ENCODE assay signal across 21 cellular contexts in the genomic region with DNA sequence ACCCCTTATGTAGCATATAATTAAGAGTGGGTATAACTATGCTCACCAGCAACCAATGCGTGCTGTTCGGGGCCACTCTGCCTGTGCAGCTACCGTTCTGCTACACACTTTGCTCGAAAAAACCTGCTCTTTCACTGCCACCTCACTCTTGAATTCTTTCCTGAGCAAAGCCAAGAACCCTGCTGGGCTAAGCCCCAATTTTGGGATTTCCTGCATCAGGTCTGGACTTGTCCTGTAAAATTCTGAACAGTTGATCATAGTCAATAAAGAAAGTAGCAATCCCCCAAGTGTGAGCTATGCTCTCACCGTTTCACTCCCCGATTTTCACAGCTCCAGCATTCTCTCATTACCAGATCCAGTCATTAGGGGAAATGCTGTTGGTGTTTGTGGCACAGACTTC.
"Had no signal": no experiment of that assay in that cellular context is flagged by ENCODE, and none has a peak within 500 bp of the region (broad histone marks: within the 10 kb centered on the region; RNA-seq: fewer than 3 reads in every experiment).

No MANE protein-coding gene starts in this region.

- H3K9me3 ChIP-seq: ascending aorta, body of pancreas had no signal

- H3K9me3 Mint-ChIP-seq: activated CD4-positive, alpha-beta memory T cell treated with anti-CD3 and anti-CD28 coated beads for 36 hours; activated CD4-positive, alpha-beta T cell treated with anti-CD3 and anti-CD28 coated beads, Interleukin-2, amount 10 ng/mL, durations not matched to agents 7 days and 5 days; activated naive CD4-positive, alpha-beta T cell treated with anti-CD3 and anti-CD28 coated beads, Interleukin-2, amount 50 U/mL, for 72 hours; activated naive CD8-positive, alpha-beta T cell treated with anti-CD3 and anti-CD28 coated beads, Interleukin-2, amount 50 U/mL, for 24 hours; activated T-cell treated with anti-CD3 and anti-CD28 coated beads, Interleukin-2, amount 50 U/mL, for 4 hours had no signal

- H3K4me3 ChIP-seq: ascending aorta, body of pancreas had no signal

- H3K27me3 ChIP-seq: ascending aorta, body of pancreas had no signal

- H3K27me3 Mint-ChIP-seq: activated CD4-positive, alpha-beta memory T cell treated with anti-CD3 and anti-CD28 coated beads for 36 hours; activated CD4-positive, alpha-beta T cell treated with anti-CD3 and anti-CD28 coated beads, Interleukin-2, amount 10 ng/mL, durations not matched to agents 7 days and 5 days had no signal

- DNase-seq: activated CD4-positive, alpha-beta memory T cell treated with anti-CD3 and anti-CD28 coated beads for 36 hours; activated CD4-positive, alpha-beta T cell treated with anti-CD3 and anti-CD28 coated beads, Interleukin-2, amount 10 ng/mL, durations not matched to agents 7 days and 5 days; activated CD4-positive, CD25-positive, alpha-beta regulatory T cell; activated CD8-positive, alpha-beta memory T cell treated with anti-CD3 and anti-CD28 coated beads for 24 hours; activated effector memory CD4-positive, alpha-beta T cell treated with anti-CD3 and anti-CD28 coated beads, Interleukin-2, amount 50 U/mL, for 16 hours; activated naive CD4-positive, alpha-beta T cell treated with Interleukin-2 at 50 U/mL for 16 hours; activated naive CD8-positive, alpha-beta T cell treated with anti-CD3 and anti-CD28 coated beads, Interleukin-2, amount 50 U/mL, for 24 hours; activated T-cell treated with anti-CD3 and anti-CD28 coated beads, Interleukin-2, amount 50 U/mL, for 4 hours; amniotic stem cell; body of pancreas; Karpas-422; NCI-H146; NCI-H187 treated with DMSO at 0.1 percent for 48 hours; NCI-H2081 treated with DMSO at 0.1 percent for 48 hours; NCI-H446; NCI-H524; SIG-M5; T-helper 2 cell; T1000 had no signal

- ATAC-seq: activated naive CD4-positive, alpha-beta T cell treated with anti-CD3 and anti-CD28 coated beads, Interleukin-2, amount 50 U/mL, for 72 hours; activated naive CD8-positive, alpha-beta T cell treated with anti-CD3 and anti-CD28 coated beads, Interleukin-2, amount 50 U/mL, for 24 hours; activated T-cell treated with anti-CD3 and anti-CD28 coated beads, Interleukin-2, amount 50 U/mL, for 4 hours; body of pancreas had no signal

- H3K4me1 ChIP-seq: ascending aorta, body of pancreas had no signal

- H3K27ac Mint-ChIP-seq: activated CD4-positive, alpha-beta memory T cell treated with anti-CD3 and anti-CD28 coated beads for 36 hours; activated CD4-positive, alpha-beta T cell treated with anti-CD3 and anti-CD28 coated beads, Interleukin-2, amount 10 ng/mL, durations not matched to agents 7 days and 5 days; activated naive CD4-positive, alpha-beta T cell treated with anti-CD3 and anti-CD28 coated beads, Interleukin-2, amount 50 U/mL, for 72 hours; activated naive CD8-positive, alpha-beta T cell treated with anti-CD3 and anti-CD28 coated beads, Interleukin-2, amount 50 U/mL, for 24 hours had no signal

- H3K27ac ChIP-seq: ascending aorta, body of pancreas had no signal

- H3K4me3 Mint-ChIP-seq: activated CD4-positive, alpha-beta memory T cell treated with anti-CD3 and anti-CD28 coated beads for 36 hours; activated CD4-positive, alpha-beta T cell treated with anti-CD3 and anti-CD28 coated beads, Interleukin-2, amount 10 ng/mL, durations not matched to agents 7 days and 5 days; activated naive CD8-positive, alpha-beta T cell treated with anti-CD3 and anti-CD28 coated beads, Interleukin-2, amount 50 U/mL, for 24 hours; activated T-cell treated with anti-CD3 and anti-CD28 coated beads, Interleukin-2, amount 50 U/mL, for 4 hours had no signal
